In the genomic region with DNA sequence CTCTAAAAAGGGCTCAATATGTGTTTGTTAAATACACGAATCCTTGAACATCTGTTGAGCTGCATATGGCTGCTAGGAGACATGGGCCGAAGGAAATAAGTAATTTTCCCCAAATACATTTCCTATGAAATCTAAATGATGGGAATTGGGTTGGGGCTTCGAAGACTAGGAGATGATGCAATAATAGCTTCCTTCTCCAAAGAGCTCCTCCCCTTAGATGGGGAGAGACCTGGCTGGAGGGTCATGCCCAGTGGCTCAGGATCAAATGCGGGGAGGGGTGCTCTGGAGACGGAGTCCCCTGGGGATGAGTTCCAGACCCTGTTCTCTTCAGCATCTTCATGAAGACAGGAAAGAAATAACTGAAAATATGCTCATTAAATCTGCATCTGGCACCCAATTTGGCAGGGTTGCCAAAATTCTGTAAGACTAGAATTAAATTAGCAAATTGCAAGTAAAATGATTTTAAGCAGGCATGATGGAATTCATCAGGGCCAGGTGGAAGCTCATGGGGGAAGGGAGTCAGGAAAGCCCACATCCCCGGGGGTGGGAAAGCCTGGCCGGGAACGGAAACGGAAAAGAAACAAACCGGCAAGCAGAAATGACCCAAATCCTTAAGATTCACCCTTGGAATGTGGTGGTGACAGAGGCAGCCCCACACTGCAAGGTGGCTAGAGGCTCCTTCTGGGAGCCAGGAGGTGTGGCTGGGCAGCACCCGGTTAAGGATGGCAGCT, we compare ENCODE assay signal across 11 cellular contexts.
DNase-seq lines count a peak whose midpoint lies in the region; ATAC-seq and TF ChIP-seq lines count a peak whose summit lies in the region.
"Had no signal": no experiment of that assay in that cellular context is flagged by ENCODE, and none has a peak within 500 bp of the region (broad histone marks: within the 10 kb centered on the region; RNA-seq: fewer than 3 reads in every experiment).

No MANE protein-coding gene starts in this region.

- H3K4me1 ChIP-seq in BLaER1: peaks cover 93% of the 10 kb centered on the region
- H3K4me1 ChIP-seq in HCT116 (ENCODE audit: control insufficient read depth in 1 of 2, insufficient read depth in 2 of 2, low read length in 2 of 2): peaks cover 13 to 14% of the 10 kb centered on the region in 2 experiments; a peak in 3 of 4 replicates

- no peak for TF ChIP-seq RAD21 in HCT116 (IDR thresholded peaks at IDR 0.05; ENCODE audit: low read depth)

- DNase-seq in HCT116 (ENCODE audit: low read depth, low spot score): no peak
- DNase-seq in activated naive CD8-positive, alpha-beta T cell treated with anti-CD3 and anti-CD28 coated beads, Interleukin-2, amount 50 U/mL, for 24 hours: no peak
- DNase-seq in memory B cell (ENCODE audit: low spot score in 2 of 2): no peak
- DNase-seq in NCI-H1417 treated with DMSO at 0.1 percent for 48 hours (lab: John Stamatoyannopoulos, UW): no peak
- no peak for DNase-seq in DMS53 (lab: John Stamatoyannopoulos, UW)
- DNase-seq: NCI-H345 had no signal

- peaks cover 82% of the 10 kb centered on the region for H3K4me1 Mint-ChIP-seq in activated naive CD8-positive, alpha-beta T cell treated with anti-CD3 and anti-CD28 coated beads, Interleukin-2, amount 50 U/mL, for 24 hours
- H3K4me1 Mint-ChIP-seq in memory B cell: peaks cover 43% of the 10 kb centered on the region

- no peaks in the 10 kb centered on the region for H3K79me2 ChIP-seq in HCT116 (ENCODE audit: insufficient read depth, low read length)

- TF ChIP-seq CTCF in HCT116 (IDR thresholded peaks at IDR 0.05 in 2 of 3, conservative IDR thresholded peaks at IDR 0.05 in 1 of 3; ENCODE audit: borderline replicate concordance in 1 of 3, insufficient read depth in 1 of 3, low read depth in 2 of 3, low read length in 2 of 3): no peak

- no peaks in the 10 kb centered on the region for H3K9me3 ChIP-seq in BLaER1
- no peaks in the 10 kb centered on the region for H3K9me3 ChIP-seq in HCT116 (ENCODE audit: control insufficient read depth in 1 of 2, insufficient read depth in 1 of 2, low read depth in 1 of 2, low read length in 2 of 2)

- no peaks in the 10 kb centered on the region for H3K36me3 ChIP-seq in BLaER1
- H3K36me3 ChIP-seq in HCT116 (ENCODE audit: control insufficient read depth in 1 of 2, insufficient read depth in 2 of 2, low read length in 2 of 2): no peaks in the 10 kb centered on the region

- H3K9me2 ChIP-seq in HCT116 (ENCODE audit: insufficient read depth): no peaks in the 10 kb centered on the region

- CTCF ChIA-PET in HCT116 (lab: Charles Lee): no interaction called here

- TF ChIP-seq POLR2A in HCT116 (IDR thresholded peaks at IDR 0.05; ENCODE audit: borderline replicate concordance, extremely low read depth, insufficient read depth, insufficient read length): no peak

- no TSS peak for BruUV-seq in HCT116 (replicated peaks; lab: Mats Ljungman, UMichigan)

- H4K20me1 ChIP-seq in BLaER1 (no peaks in the 10 kb centered on the region), HCT116 (ENCODE audit: insufficient read depth) (no peaks in the 10 kb centered on the region)

- H3K27ac ChIP-seq in BLaER1: peak overlapping the region; percentile 65
- H3K27ac ChIP-seq in HCT116 (ENCODE audit: low read depth, low read length): no peak overlapping the region

- ATAC-seq in HCT116 (peak; percentile 71; the same call in 1 of the 2 replicates), memory B cell (ENCODE audit: low read depth) (no peak), HG03439 (IDR thresholded peaks at IDR 0.05; ENCODE audit: unreplicated experiment) (no peak), GM18520 (IDR thresholded peaks at IDR 0.05; ENCODE audit: unreplicated experiment) (no peak)
- no peak for ATAC-seq in activated naive CD8-positive, alpha-beta T cell treated with anti-CD3 and anti-CD28 coated beads, Interleukin-2, amount 50 U/mL, for 24 hours

- peaks cover 48% of the 10 kb centered on the region for H3K36me3 Mint-ChIP-seq in activated naive CD8-positive, alpha-beta T cell treated with anti-CD3 and anti-CD28 coated beads, Interleukin-2, amount 50 U/mL, for 24 hours (ENCODE audit: low read depth)
- peaks cover 5% of the 10 kb centered on the region for H3K36me3 Mint-ChIP-seq in memory B cell

- H3K4me3 Mint-ChIP-seq in activated naive CD8-positive, alpha-beta T cell treated with anti-CD3 and anti-CD28 coated beads, Interleukin-2, amount 50 U/mL, for 24 hours: no peak overlapping the region
- H3K4me3 Mint-ChIP-seq in memory B cell: no peak overlapping the region
- H3K4me3 Mint-ChIP-seq: endodermal cell; T-helper 1 cell treated with Interleukin-12 subunit alpha and Interleukin-12 subunit beta and Interleukin-4 antibody, amounts not matched to agents 30 μg/mL and 1 μg/mL, for 36 hours had no signal

- RAD21 ChIA-PET in HCT116 (lab: Charles Lee; ENCODE audit: low non-redundant PET in 1 of 2, low total read pairs in 2 of 2, uncharacterized antibody in 2 of 2, unreplicated experiment in 2 of 2): no interaction called here

- H3K4me3 ChIP-seq in BLaER1: no peak overlapping the region; the same call in 1 of the 2 replicates
- H3K4me3 ChIP-seq in HCT116 (replicated peaks in 1 of 2; ENCODE audit: low read depth in 1 of 2, low read length in 2 of 2): no peak overlapping the region

- H3K9me3 Mint-ChIP-seq in activated naive CD8-positive, alpha-beta T cell treated with anti-CD3 and anti-CD28 coated beads, Interleukin-2, amount 50 U/mL, for 24 hours: no peaks in the 10 kb centered on the region
- H3K9me3 Mint-ChIP-seq in memory B cell: no peaks in the 10 kb centered on the region
- H3K9me3 Mint-ChIP-seq: endodermal cell; T-helper 1 cell treated with Interleukin-12 subunit alpha and Interleukin-12 subunit beta and Interleukin-4 antibody, amounts not matched to agents 30 μg/mL and 1 μg/mL, for 36 hours had no signal

- no peak overlapping the region for H2AFZ ChIP-seq in HCT116 (ENCODE audit: low read depth, low read length, poor library complexity, severe bottlenecking)

- no peaks in the 10 kb centered on the region for H3K27me3 Mint-ChIP-seq in activated naive CD8-positive, alpha-beta T cell treated with anti-CD3 and anti-CD28 coated beads, Interleukin-2, amount 50 U/mL, for 24 hours
- no peaks in the 10 kb centered on the region for H3K27me3 Mint-ChIP-seq in memory B cell

- peak overlapping the region; percentile 80 for H3K27ac Mint-ChIP-seq in activated naive CD8-positive, alpha-beta T cell treated with anti-CD3 and anti-CD28 coated beads, Interleukin-2, amount 50 U/mL, for 24 hours
- peak overlapping the region; percentile 80 for H3K27ac Mint-ChIP-seq in memory B cell
- H3K27ac Mint-ChIP-seq: endodermal cell had no signal

- H3K4me2 ChIP-seq in BLaER1: peak overlapping the region; percentile 81
- H3K4me2 ChIP-seq in HCT116 (ENCODE audit: low read length): peak overlapping the region; percentile 50

- no peaks in the 10 kb centered on the region for H3K27me3 ChIP-seq in BLaER1
- no peaks in the 10 kb centered on the region for H3K27me3 ChIP-seq in HCT116 (ENCODE audit: insufficient read depth, low read length)

- H3K9ac ChIP-seq in BLaER1: peak overlapping the region; percentile 11; the same call in 1 of the 2 replicates
- no peak overlapping the region for H3K9ac ChIP-seq in HCT116 (ENCODE audit: low read length)

- intact Hi-C loops in HCT116 (cut with micrococcal nuclease): no loop called here

- POLR2A ChIA-PET in HCT116 (lab: Charles Lee): no interaction called here

TF ChIP-seq in HCT116, 20 proteins besides CTCF, POLR2A, EP300 and RAD21:
- TF ChIP-seq SRF (IDR thresholded peaks at IDR 0.05; ENCODE audit: low read depth): no peak
- TF ChIP-seq CBX3 (IDR thresholded peaks at IDR 0.05; ENCODE audit: low read depth): no peak
